ENCODE assay signal across 8 cellular contexts in the genomic region with DNA sequence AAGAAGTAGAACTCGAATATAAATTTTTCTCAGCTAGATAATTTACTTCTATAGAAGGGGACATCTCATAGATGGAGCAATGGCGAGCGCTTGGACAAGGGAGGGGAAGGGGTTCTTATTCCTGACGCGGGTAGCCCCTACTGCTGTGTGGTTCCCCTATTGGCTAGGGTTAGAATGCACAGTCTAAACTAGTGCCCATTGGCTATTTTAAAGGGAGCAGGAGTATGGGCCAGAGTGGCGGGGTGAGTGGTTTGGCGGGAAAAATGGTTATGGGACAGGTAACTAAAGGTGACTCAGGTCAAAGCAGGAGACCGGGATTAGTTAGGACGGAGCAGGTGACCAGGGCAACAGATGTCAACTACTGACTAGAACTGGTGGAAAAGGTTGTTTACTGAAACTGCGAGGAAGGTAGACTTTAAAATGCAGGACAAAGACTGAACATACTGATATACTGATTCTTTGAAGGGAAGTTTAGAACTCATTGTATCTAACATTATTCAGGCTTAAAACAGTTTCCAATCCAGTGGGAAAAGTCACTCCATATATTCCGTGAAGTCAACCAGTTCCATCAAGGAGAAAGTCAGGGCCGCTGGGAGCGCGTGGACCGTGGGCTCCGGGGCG. TPM values are rescaled to one million over a fixed set of nuclear protein-coding genes. Genes with fewer than 3 reads are reported as not detected.
DNase-seq lines count a peak whose midpoint lies in the region; ATAC-seq, FAIRE-seq and TF ChIP-seq lines count a peak whose summit lies in the region.

No MANE protein-coding gene starts in this region.

- no peak for TF ChIP-seq POLR2A in vagina (IDR thresholded peaks at IDR 0.05)
- TF ChIP-seq POLR2A in GM18505 (IDR thresholded peaks at IDR 0.05; ENCODE audit: borderline replicate concordance, extremely low read depth, insufficient read depth, insufficient read length), result no peak

- WGBS in mesodermal cell (ENCODE audit: insufficient coverage in 2 of 2), 2 experiments, result 12 to 26% methylated on average over 11 to 13 of the region's 17 CpGs

- H3K4me1 ChIP-seq in mesodermal cell (ENCODE audit: control insufficient read depth, insufficient read depth, low read length, poor library complexity, severe bottlenecking), result no peaks in the 10 kb centered on the region
- peaks cover 9% of the 10 kb centered on the region for H3K4me1 ChIP-seq in vagina

- H3K27ac ChIP-seq in cingulate gyrus (ENCODE audit: low read depth, low read length) (peak overlapping the region; percentile 89), mesodermal cell (ENCODE audit: low read depth, low read length, severe bottlenecking) (peak overlapping the region; percentile 92), vagina (peak overlapping the region; percentile 91)

- no peaks in the 10 kb centered on the region for H3K27me3 ChIP-seq in vagina

- ATAC-seq in GM18505 (IDR thresholded peaks at IDR 0.05; ENCODE audit: unreplicated experiment), result no peak

- DNase-seq in ACHN (peak; percentile 2), GM19239 (ENCODE audit: insufficient read length, low spot score) (no peak), OCI-M2 (lab: John Stamatoyannopoulos, UW; ENCODE audit: unreplicated experiment) (peak; percentile 6), vagina (ENCODE audit: extremely low spot score in 2 of 2) (no peak)
- no peak for DNase-seq in stimulated activated CD4-positive, alpha-beta T cell treated with anti-CD3 and anti-CD28 coated beads, Interleukin-4, amount 100 ng/mL, for 24 hours

- no peaks in the 10 kb centered on the region for H3K9me3 ChIP-seq in mesodermal cell (ENCODE audit: control insufficient read depth, low read length)
- no peaks in the 10 kb centered on the region for H3K9me3 ChIP-seq in vagina

- TF ChIP-seq CTCF in vagina (IDR thresholded peaks at IDR 0.05), result no peak

- in situ Hi-C loops in ACHN (cut with HindIII; ENCODE audit: low pct_ligation_motif_present, low pct_unique_long_range_greater_than_20kb, low sequenced_read_pairs), result no loop called here

- H3K4me3 ChIP-seq in mesodermal cell (ENCODE audit: extremely low read depth, insufficient read depth, low read length, poor library complexity, severe bottlenecking), result peak overlapping the region; percentile 73
- peak overlapping the region; percentile 74 to 98 for H3K4me3 ChIP-seq in vagina

- H3K36me3 ChIP-seq in mesodermal cell (ENCODE audit: control insufficient read depth, insufficient read depth, low read length), result peaks cover 12% of the 10 kb centered on the region
- H3K36me3 ChIP-seq in vagina, result no peaks in the 10 kb centered on the region

- FAIRE-seq in GM19239 (lab: Jason Lieb, UNC), result peak; percentile 28

- intact Hi-C loops in vagina (cut with DNase I), result no loop called here

RNA-seq across cellular contexts. Expression of a gene that starts 0.9 kb away (rescaled TPM):
- polyA plus RNA-seq in mesodermal cell (2013, experiment 1 of 2), result 34.4 TPM
- polyA plus RNA-seq in mesodermal cell (2013, experiment 2 of 2), result 30.2 TPM
- 21.9 TPM for total RNA-seq in vagina

RNA-seq across cellular contexts. Expression of a gene that starts 29.4 kb away (rescaled TPM):
- 9.3 TPM for polyA plus RNA-seq in mesodermal cell (2013, experiment 1 of 2)
- polyA plus RNA-seq in mesodermal cell (2013, experiment 2 of 2), result 8.6 TPM
- total RNA-seq in vagina, result 3.9 TPM

RNA-seq across cellular contexts. Expression of a gene that starts 39.5 kb away (rescaled TPM):
- polyA plus RNA-seq in mesodermal cell (2013, experiment 1 of 2), result 29.3 TPM
- 23.8 TPM for polyA plus RNA-seq in mesodermal cell (2013, experiment 2 of 2)
- 17.7 TPM for total RNA-seq in vagina

Comparison
In these comparisons a context has a peak if more than half of its experiments do, and no peak if none do; other contexts are left out.
1. DNase-seq: peak in ACHN (single experiment) and OCI-M2 (single experiment); none in GM19239 (single experiment), vagina (0 of 2) and stimulated activated CD4-positive, alpha-beta T cell treated with anti-CD3 and anti-CD28 coated beads, Interleukin-4, amount 100 ng/mL, for 24 hours (single experiment).
2. Peak in every context shown above with its lines, with median percentiles within 50 percentile points of each other: H3K27ac ChIP-seq.